Comparison of ENCODE assay signal across 21 cellular contexts in the genomic region with DNA sequence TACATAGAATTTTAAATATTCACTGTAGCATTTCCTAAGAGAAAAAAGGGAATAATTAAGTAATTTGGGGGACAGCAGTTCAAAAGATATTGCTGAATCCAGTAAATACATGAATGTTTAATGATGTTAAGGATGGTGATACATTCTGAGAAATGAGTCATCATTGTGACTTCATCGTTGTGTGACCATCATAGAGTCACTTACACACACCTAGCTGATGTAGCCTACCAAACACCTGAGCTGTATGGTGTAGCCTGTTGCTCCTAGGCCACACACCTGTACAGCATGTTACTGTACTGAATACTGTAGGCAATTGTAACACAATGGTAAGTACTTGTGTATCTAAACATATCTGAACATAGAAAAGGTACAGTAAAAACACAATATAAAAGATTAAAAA.
"Had no signal": no experiment of that assay in that cellular context is flagged by ENCODE, and none has a peak within 500 bp of the region (broad histone marks: within the 10 kb centered on the region; RNA-seq: fewer than 3 reads in every experiment).

No MANE protein-coding gene starts in this region.

- H3K79me2 ChIP-seq: parathyroid adenoma had no signal

- H3K9me3 ChIP-seq: colonic mucosa, heart right ventricle, lower lobe of right lung, thoracic aorta had no signal

- H3K9ac ChIP-seq: parathyroid adenoma had no signal

- H3K4me1 ChIP-seq: colonic mucosa, lower lobe of right lung had no signal

- H3K36me3 ChIP-seq: colonic mucosa, lower lobe of right lung had no signal

- H2AFZ ChIP-seq: parathyroid adenoma had no signal

- H3K4me2 ChIP-seq: smooth muscle cell had no signal

- H3K4me3 ChIP-seq: colonic mucosa, dorsolateral prefrontal cortex, heart right ventricle, lower lobe of right lung, smooth muscle cell, thoracic aorta had no signal

- H3K27ac ChIP-seq: colonic mucosa, dorsolateral prefrontal cortex, heart right ventricle, lower lobe of right lung, parathyroid adenoma, thoracic aorta had no signal

- FAIRE-seq: astrocyte, keratinocyte had no signal

- H3K27me3 ChIP-seq: colonic mucosa, dorsolateral prefrontal cortex, heart right ventricle had no signal

- ATAC-seq: activated T-cell treated with anti-CD3 and anti-CD28 coated beads, Interleukin-2, amount 50 U/mL, for 4 hours; effector memory CD8-positive, alpha-beta T cell; heart right ventricle; left lobe of liver; lower lobe of right lung; sciatic nerve; stimulated activated naive B cell treated with anti-CD40 and anti-IgM and Interleukin-4, amounts not matched to agents 10 μg/mL and 1 μg/mL and 100 μg/mL, for 72 hours had no signal

- DNase-seq: activated B cell treated with CpG ODN at 0.5 μM for 24 hours; activated CD4-positive, alpha-beta T cell treated with anti-CD3 and anti-CD28 coated beads, Interleukin-2, amount 10 ng/mL, durations not matched to agents 7 days and 5 days; activated CD8-positive, alpha-beta memory T cell treated with anti-CD3 and anti-CD28 coated beads, Interleukin-2, amount 50 U/mL, for 48 hours; activated gamma-delta T cell; activated T-cell treated with anti-CD3 and anti-CD28 coated beads, Interleukin-2, amount 50 U/mL, for 4 hours; colonic mucosa; dorsolateral prefrontal cortex; effector memory CD8-positive, alpha-beta T cell; heart right ventricle; lower lobe of right lung; naive B cell; nucleus accumbens; stimulated activated CD4-positive, alpha-beta T cell treated with anti-CD3 and anti-CD28 coated beads, Interleukin-15, amount 100 ng/mL, for 24 hours; stimulated activated naive B cell treated with anti-CD40 and anti-IgM and Interleukin-4, amounts not matched to agents 10 μg/mL and 1 μg/mL and 100 μg/mL, for 72 hours had no signal
